In the genomic region with DNA sequence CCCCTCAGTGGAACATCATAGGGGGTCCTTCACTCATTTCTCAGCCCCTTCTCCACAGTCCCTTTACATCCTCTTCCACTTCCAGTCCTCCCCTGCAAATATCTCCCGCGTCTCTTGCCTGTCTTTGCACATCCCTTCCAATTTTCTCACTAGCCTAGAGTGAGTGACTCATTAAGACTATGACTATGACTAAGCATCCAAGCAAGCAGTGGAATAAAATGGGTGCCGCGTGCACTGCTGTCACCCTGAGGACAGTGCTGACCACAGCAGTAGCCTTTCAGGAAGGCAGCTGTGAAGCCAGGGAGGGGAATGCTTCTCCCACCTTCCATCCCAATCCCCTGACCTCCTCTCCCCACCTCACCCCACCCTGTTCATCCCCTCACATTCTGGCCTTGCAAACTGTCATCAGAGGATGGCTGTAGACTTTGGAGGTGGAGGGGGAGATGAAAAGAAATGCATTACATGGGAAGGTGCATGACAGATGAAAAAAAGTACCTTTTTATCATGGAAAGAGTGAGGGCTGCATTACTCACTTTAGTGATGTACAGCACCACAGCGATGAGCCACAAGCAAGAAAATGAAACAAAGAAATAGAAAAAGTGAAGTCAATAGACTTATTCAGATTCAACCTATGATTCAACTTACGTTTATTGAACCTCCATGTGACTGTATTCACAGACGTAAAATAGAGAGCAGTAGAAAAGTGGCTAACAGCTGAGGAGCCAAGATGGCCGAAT, we compare ENCODE assay signal across 14 cellular contexts.
DNase-seq lines count a peak whose midpoint lies in the region; ATAC-seq and TF ChIP-seq lines count a peak whose summit lies in the region.
"Had no signal": no experiment of that assay in that cellular context is flagged by ENCODE, and none has a peak within 500 bp of the region (broad histone marks: within the 10 kb centered on the region; RNA-seq: fewer than 3 reads in every experiment).

No MANE protein-coding gene starts in this region.

- H3K9me3 Mint-ChIP-seq in WTC11, result peaks cover 12% of the 10 kb centered on the region

- ATAC-seq in HG02610 (IDR thresholded peaks at IDR 0.05; ENCODE audit: unreplicated experiment) (no peak), WTC11 (no peak), GM21526 (IDR thresholded peaks at IDR 0.05; ENCODE audit: low FRiP score, unreplicated experiment) (no peak)
- ATAC-seq: HepG2; naive thymus-derived CD8-positive, alpha-beta T cell; right lobe of liver had no signal

- no peak overlapping the region for H3K4me3 Mint-ChIP-seq in WTC11
- H3K4me3 Mint-ChIP-seq: CD4-positive, CD25-positive, alpha-beta regulatory T cell; naive thymus-derived CD8-positive, alpha-beta T cell had no signal

- DNase-seq in COLO829 (ENCODE audit: low spot score), result peak; percentile 58
- peak; percentile 1 for DNase-seq in HS-27A (ENCODE audit: low read depth)
- peak; percentile 68 for DNase-seq in astrocyte of the hippocampus (ENCODE audit: low read depth, low spot score)
- peak; percentile 48 for DNase-seq in kidney tubule cell (ENCODE audit: low spot score)
- no peak for DNase-seq in WTC11 (ENCODE audit: low spot score)
- DNase-seq in stimulated activated CD4-positive, alpha-beta T cell treated with anti-CD3 and anti-CD28 coated beads, Interleukin-2, amount 100 ng/mL, for 48 hours, result no peak
- DNase-seq: activated CD8-positive, alpha-beta memory T cell treated with anti-CD3 and anti-CD28 coated beads, Interleukin-2, amount 50 U/mL, for 4 hours; CD4-positive, CD25-positive, alpha-beta regulatory T cell; naive thymus-derived CD8-positive, alpha-beta T cell; right lobe of liver; stomach had no signal

- no peaks in the 10 kb centered on the region; the same call in 1 of the 2 replicates for H3K27me3 Mint-ChIP-seq in WTC11 (ENCODE audit: low read depth)
- H3K27me3 Mint-ChIP-seq: CD4-positive, CD25-positive, alpha-beta regulatory T cell had no signal

- H3K27ac Mint-ChIP-seq in WTC11, result no peak overlapping the region
- H3K27ac Mint-ChIP-seq: CD4-positive, CD25-positive, alpha-beta regulatory T cell had no signal

- no peak for TF ChIP-seq CTCF in WTC11 (IDR thresholded peaks at IDR 0.05)

- H3K4me1 Mint-ChIP-seq in WTC11, result peaks cover 21% of the 10 kb centered on the region
- H3K4me1 Mint-ChIP-seq: CD4-positive, CD25-positive, alpha-beta regulatory T cell; naive thymus-derived CD8-positive, alpha-beta T cell had no signal

- POLR2A ChIA-PET in WTC11 (lab: Charles Lee), result no interaction called here

- peaks cover 17% of the 10 kb centered on the region for H3K36me3 Mint-ChIP-seq in WTC11
- H3K36me3 Mint-ChIP-seq: CD4-positive, CD25-positive, alpha-beta regulatory T cell had no signal

- CTCF ChIA-PET in WTC11 (lab: Charles Lee), result interaction anchor here (1.6 kb wide), 1 partner anchor 18 kb away, joined by 3 read pairs; no protein-coding TSS in a partner anchor

TF ChIP-seq in WTC11, 78 proteins besides CTCF, POLR2A, EP300 and RAD21 (continues in another document):
- no peak for TF ChIP-seq SMAD4 (CRISPR knock-in tag; IDR thresholded peaks at IDR 0.05)
- TF ChIP-seq SOX15 (CRISPR knock-in tag; IDR thresholded peaks at IDR 0.05), result no peak
- TF ChIP-seq, protein P1, sequence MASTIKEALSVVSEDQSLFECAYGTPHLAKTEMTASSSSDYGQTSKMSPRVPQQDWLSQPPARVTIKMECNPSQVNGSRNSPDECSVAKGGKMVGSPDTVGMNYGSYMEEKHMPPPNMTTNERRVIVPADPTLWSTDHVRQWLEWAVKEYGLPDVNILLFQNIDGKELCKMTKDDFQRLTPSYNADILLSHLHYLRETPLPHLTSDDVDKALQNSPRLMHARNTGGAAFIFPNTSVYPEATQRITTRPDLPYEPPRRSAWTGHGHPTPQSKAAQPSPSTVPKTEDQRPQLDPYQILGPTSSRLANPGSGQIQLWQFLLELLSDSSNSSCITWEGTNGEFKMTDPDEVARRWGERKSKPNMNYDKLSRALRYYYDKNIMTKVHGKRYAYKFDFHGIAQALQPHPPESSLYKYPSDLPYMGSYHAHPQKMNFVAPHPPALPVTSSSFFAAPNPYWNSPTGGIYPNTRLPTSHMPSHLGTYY (CRISPR knock-in tag; IDR thresholded peaks at IDR 0.05), result no peak
- TF ChIP-seq, protein P2, sequence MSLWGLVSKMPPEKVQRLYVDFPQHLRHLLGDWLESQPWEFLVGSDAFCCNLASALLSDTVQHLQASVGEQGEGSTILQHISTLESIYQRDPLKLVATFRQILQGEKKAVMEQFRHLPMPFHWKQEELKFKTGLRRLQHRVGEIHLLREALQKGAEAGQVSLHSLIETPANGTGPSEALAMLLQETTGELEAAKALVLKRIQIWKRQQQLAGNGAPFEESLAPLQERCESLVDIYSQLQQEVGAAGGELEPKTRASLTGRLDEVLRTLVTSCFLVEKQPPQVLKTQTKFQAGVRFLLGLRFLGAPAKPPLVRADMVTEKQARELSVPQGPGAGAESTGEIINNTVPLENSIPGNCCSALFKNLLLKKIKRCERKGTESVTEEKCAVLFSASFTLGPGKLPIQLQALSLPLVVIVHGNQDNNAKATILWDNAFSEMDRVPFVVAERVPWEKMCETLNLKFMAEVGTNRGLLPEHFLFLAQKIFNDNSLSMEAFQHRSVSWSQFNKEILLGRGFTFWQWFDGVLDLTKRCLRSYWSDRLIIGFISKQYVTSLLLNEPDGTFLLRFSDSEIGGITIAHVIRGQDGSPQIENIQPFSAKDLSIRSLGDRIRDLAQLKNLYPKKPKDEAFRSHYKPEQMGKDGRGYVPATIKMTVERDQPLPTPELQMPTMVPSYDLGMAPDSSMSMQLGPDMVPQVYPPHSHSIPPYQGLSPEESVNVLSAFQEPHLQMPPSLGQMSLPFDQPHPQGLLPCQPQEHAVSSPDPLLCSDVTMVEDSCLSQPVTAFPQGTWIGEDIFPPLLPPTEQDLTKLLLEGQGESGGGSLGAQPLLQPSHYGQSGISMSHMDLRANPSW (CRISPR knock-in tag; conservative IDR thresholded peaks at IDR 0.05; ENCODE audit: low read depth), result no peak
- no peak for TF ChIP-seq TEAD1 (CRISPR knock-in tag; IDR thresholded peaks at IDR 0.05)
- TF ChIP-seq ZNF671 (CRISPR knock-in tag; IDR thresholded peaks at IDR 0.05), result no peak
- no peak for TF ChIP-seq NR2C2 (CRISPR knock-in tag; IDR thresholded peaks at IDR 0.05)
- no peak for TF ChIP-seq FOXP1 (CRISPR knock-in tag; IDR thresholded peaks at IDR 0.05; ENCODE audit: borderline replicate concordance)
- TF ChIP-seq, protein P3, sequence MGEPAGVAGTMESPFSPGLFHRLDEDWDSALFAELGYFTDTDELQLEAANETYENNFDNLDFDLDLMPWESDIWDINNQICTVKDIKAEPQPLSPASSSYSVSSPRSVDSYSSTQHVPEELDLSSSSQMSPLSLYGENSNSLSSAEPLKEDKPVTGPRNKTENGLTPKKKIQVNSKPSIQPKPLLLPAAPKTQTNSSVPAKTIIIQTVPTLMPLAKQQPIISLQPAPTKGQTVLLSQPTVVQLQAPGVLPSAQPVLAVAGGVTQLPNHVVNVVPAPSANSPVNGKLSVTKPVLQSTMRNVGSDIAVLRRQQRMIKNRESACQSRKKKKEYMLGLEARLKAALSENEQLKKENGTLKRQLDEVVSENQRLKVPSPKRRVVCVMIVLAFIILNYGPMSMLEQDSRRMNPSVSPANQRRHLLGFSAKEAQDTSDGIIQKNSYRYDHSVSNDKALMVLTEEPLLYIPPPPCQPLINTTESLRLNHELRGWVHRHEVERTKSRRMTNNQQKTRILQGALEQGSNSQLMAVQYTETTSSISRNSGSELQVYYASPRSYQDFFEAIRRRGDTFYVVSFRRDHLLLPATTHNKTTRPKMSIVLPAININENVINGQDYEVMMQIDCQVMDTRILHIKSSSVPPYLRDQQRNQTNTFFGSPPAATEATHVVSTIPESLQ (CRISPR knock-in tag; IDR thresholded peaks at IDR 0.05), result no peak
- TF ChIP-seq, protein P4, sequence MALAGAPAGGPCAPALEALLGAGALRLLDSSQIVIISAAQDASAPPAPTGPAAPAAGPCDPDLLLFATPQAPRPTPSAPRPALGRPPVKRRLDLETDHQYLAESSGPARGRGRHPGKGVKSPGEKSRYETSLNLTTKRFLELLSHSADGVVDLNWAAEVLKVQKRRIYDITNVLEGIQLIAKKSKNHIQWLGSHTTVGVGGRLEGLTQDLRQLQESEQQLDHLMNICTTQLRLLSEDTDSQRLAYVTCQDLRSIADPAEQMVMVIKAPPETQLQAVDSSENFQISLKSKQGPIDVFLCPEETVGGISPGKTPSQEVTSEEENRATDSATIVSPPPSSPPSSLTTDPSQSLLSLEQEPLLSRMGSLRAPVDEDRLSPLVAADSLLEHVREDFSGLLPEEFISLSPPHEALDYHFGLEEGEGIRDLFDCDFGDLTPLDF (CRISPR knock-in tag; IDR thresholded peaks at IDR 0.05), result no peak
- TF ChIP-seq, protein P5, sequence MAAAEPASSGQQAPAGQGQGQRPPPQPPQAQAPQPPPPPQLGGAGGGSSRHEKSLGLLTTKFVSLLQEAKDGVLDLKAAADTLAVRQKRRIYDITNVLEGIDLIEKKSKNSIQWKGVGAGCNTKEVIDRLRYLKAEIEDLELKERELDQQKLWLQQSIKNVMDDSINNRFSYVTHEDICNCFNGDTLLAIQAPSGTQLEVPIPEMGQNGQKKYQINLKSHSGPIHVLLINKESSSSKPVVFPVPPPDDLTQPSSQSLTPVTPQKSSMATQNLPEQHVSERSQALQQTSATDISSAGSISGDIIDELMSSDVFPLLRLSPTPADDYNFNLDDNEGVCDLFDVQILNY (CRISPR knock-in tag; IDR thresholded peaks at IDR 0.05), result no peak
- TF ChIP-seq, protein P6, sequence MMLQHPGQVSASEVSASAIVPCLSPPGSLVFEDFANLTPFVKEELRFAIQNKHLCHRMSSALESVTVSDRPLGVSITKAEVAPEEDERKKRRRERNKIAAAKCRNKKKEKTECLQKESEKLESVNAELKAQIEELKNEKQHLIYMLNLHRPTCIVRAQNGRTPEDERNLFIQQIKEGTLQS (CRISPR knock-in tag; conservative IDR thresholded peaks at IDR 0.05), result no peak
- no peak for TF ChIP-seq FOXK1 (CRISPR knock-in tag; IDR thresholded peaks at IDR 0.05)
- TF ChIP-seq, protein P7, sequence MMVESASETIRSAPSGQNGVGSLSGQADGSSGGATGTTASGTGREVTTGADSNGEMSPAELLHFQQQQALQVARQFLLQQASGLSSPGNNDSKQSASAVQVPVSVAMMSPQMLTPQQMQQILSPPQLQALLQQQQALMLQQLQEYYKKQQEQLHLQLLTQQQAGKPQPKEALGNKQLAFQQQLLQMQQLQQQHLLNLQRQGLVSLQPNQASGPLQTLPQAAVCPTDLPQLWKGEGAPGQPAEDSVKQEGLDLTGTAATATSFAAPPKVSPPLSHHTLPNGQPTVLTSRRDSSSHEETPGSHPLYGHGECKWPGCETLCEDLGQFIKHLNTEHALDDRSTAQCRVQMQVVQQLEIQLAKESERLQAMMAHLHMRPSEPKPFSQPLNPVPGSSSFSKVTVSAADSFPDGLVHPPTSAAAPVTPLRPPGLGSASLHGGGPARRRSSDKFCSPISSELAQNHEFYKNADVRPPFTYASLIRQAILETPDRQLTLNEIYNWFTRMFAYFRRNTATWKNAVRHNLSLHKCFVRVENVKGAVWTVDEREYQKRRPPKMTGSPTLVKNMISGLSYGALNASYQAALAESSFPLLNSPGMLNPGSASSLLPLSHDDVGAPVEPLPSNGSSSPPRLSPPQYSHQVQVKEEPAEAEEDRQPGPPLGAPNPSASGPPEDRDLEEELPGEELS (CRISPR knock-in tag; IDR thresholded peaks at IDR 0.05), result no peak

Comparison
In these comparisons a context has a peak if more than half of its experiments do, and no peak if none do; other contexts are left out.
1. DNase-seq: peak in COLO829 (single experiment), HS-27A (single experiment), astrocyte of the hippocampus (single experiment) and kidney tubule cell (single experiment); none in WTC11 (single experiment) and stimulated activated CD4-positive, alpha-beta T cell treated with anti-CD3 and anti-CD28 coated beads, Interleukin-2, amount 100 ng/mL, for 48 hours (0 of 2).